Comparison of ENCODE assay signal across 9 cellular contexts in genomic region chr2:26412091-26412673, GRCh38. TPM values are rescaled to one million over a fixed set of nuclear protein-coding genes. Genes with fewer than 3 reads are reported as not detected.
DNase-seq lines count a peak whose midpoint lies in the region; ATAC-seq, FAIRE-seq and TF ChIP-seq lines count a peak whose summit lies in the region.
"Had no signal": no experiment of that assay in that cellular context is flagged by ENCODE, and none has a peak within 500 bp of the region (broad histone marks: within the 10 kb centered on the region; RNA-seq: fewer than 3 reads in every experiment).

No MANE protein-coding gene starts in this region.

- DNase-seq in Daoy (ENCODE audit: low read depth), result peak; percentile 21
- DNase-seq in SIG-M5 treated with dmso at 0.1 percent for 504 hours (lab: John Stamatoyannopoulos, UW; ENCODE audit: unreplicated experiment), result peak; percentile 87
- peak; percentile 45 for DNase-seq in HepG2 (ENCODE audit: low spot score)
- DNase-seq in DMS114 treated with DMSO at 0.1 percent for 48 hours (lab: John Stamatoyannopoulos, UW; ENCODE audit: unreplicated experiment), result no peak
- DNase-seq in amniotic stem cell (lab: John Stamatoyannopoulos, UW), result no peak
- DNase-seq in ovary, result no peak

- H2AFZ ChIP-seq in HepG2 (ENCODE audit: low read length), result peak overlapping the region; percentile 79

- no peaks in the 10 kb centered on the region for H3K27me3 ChIP-seq in HepG2 (ENCODE audit: control insufficient read depth in 1 of 2, insufficient read depth in 2 of 2, low read length in 2 of 2)
- H3K27me3 ChIP-seq in ovary, result no peaks in the 10 kb centered on the region

- no peaks in the 10 kb centered on the region for H3K9me3 ChIP-seq in HepG2 (ENCODE audit: low read length)
- H3K9me3 ChIP-seq in ovary, result no peaks in the 10 kb centered on the region

- peak overlapping the region; percentile 45; the same call in 1 of the 2 replicates for H3K9ac ChIP-seq in HepG2 (ENCODE audit: insufficient read depth, low read depth, low read length)

- H3K4me1 ChIP-seq in HepG2 (ENCODE audit: insufficient read depth, low read length) (peaks cover 21% of the 10 kb centered on the region), ovary (ENCODE audit: insufficient read depth) (no peaks in the 10 kb centered on the region)

- no peak overlapping the region for H3K27ac ChIP-seq in HepG2 (ENCODE audit: extremely low read length, insufficient read depth, low read length)
- H3K27ac ChIP-seq in ovary, result no peak overlapping the region

- H3K36me3 ChIP-seq in HepG2 (replicated peaks in 1 of 2; ENCODE audit: control insufficient read depth in 1 of 2, insufficient read depth in 2 of 2, low read length in 2 of 2) (no peaks in the 10 kb centered on the region), ovary (no peaks in the 10 kb centered on the region)

- H3K79me2 ChIP-seq in HepG2 (ENCODE audit: insufficient read depth, low read length), result no peaks in the 10 kb centered on the region

- in situ Hi-C loops in HepG2 (cut with HindIII; ENCODE audit: extremely low pct_ligation_motif_present, low pct_unique_long_range_greater_than_20kb), result no loop called here

- no TSS peak for BruUV-seq in HepG2 (replicated peaks; lab: Mats Ljungman, UMichigan)

- TF ChIP-seq EP300 in HepG2 (IDR thresholded peaks at IDR 0.05; ENCODE audit: low read depth in 2 of 2, low read length in 2 of 2) (no peak), HepG2 (CRISPR knock-in tag; IDR thresholded peaks at IDR 0.05; ENCODE audit: borderline replicate concordance) (no peak), ovary (IDR thresholded peaks at IDR 0.05) (no peak)

- H3K4me3 ChIP-seq in HepG2 (replicated peaks in 1 of 3; ENCODE audit: insufficient read depth in 1 of 3, low read depth in 2 of 3, low read length in 3 of 3), result peak overlapping the region; percentile 36 to 49 (median 39); a peak in 5 of 6 replicates
- H3K4me3 ChIP-seq in ovary, result no peak overlapping the region

- no peak for TF ChIP-seq RAD21 in HepG2 (CRISPR knock-in tag; IDR thresholded peaks at IDR 0.05)

- ATAC-seq in HG02623 (IDR thresholded peaks at IDR 0.05; ENCODE audit: unreplicated experiment) (peak; percentile 64), HepG2 (peak; percentile 45), GM18505 (IDR thresholded peaks at IDR 0.05; ENCODE audit: unreplicated experiment) (no peak)

- POLR2A ChIA-PET in HepG2 (lab: Yijun Ruan, JAX), result no interaction called here

- CTCF ChIA-PET in HepG2 (lab: Yijun Ruan, JAX; ENCODE audit: low intra/inter-chr PET ratio, low total read pairs), result no interaction called here

- TF ChIP-seq POLR2A in HepG2 (IDR thresholded peaks at IDR 0.05; ENCODE audit: insufficient read depth in 1 of 2, low read depth in 2 of 2, low read length in 2 of 2), result no peak
- no peak for TF ChIP-seq POLR2A in GM18505 (IDR thresholded peaks at IDR 0.05; ENCODE audit: borderline replicate concordance, extremely low read depth, insufficient read depth, insufficient read length)
- TF ChIP-seq POLR2A in ovary (IDR thresholded peaks at IDR 0.05), result no peak

- intact Hi-C loops in HepG2 (cut with micrococcal nuclease; ENCODE audit: unreplicated experiment) (no loop called here), ovary (cut with DNase I) (no loop called here)

- FAIRE-seq in HepG2 (lab: Jason Lieb, UNC), result peak; percentile 44

- TF ChIP-seq CTCF in HepG2 (CRISPR knock-in tag; IDR thresholded peaks at IDR 0.05) (no peak), ovary (IDR thresholded peaks at IDR 0.05) (no peak)

- no peaks in the 10 kb centered on the region for H4K20me1 ChIP-seq in HepG2 (ENCODE audit: insufficient read depth, low read length)

- 32% methylated on average over 10 of the region's 10 CpGs for WGBS in HepG2 (ENCODE audit: low lambda C conversion rate)
- 72 to 89% (median 80%) methylated on average over 10 of the region's 10 CpGs for WGBS in ovary, 3 donors

- H3K4me2 ChIP-seq in HepG2 (ENCODE audit: low read depth, low read length), result peak overlapping the region; percentile 65

TF ChIP-seq in HepG2, 621 proteins besides CTCF, POLR2A, EP300 and RAD21 (continues in another document):
- TF ChIP-seq ATF3 (CRISPR knock-in tag; IDR thresholded peaks at IDR 0.05) (peak; percentile 66), ZBTB33 (CRISPR knock-in tag; IDR thresholded peaks at IDR 0.05) (peak; percentile 40; the same call in 1 of the 2 replicates), FOXO4 (CRISPR knock-in tag; conservative IDR thresholded peaks at IDR 0.05) (0 out of 2 replicates have a peak, but pooled peaks have one; percentile 63), CREB1 (IDR thresholded peaks at IDR 0.05) (peak; percentile 36; the same call in 1 of the 2 replicates), CREB1 (CRISPR knock-in tag; IDR thresholded peaks at IDR 0.05) (no peak), ZNF468 (CRISPR knock-in tag; IDR thresholded peaks at IDR 0.05) (no peak), ATF7 (IDR thresholded peaks at IDR 0.05) (0 out of 2 replicates have a peak, but pooled peaks have one; percentile 39), ATF7 (CRISPR knock-in tag; IDR thresholded peaks at IDR 0.05) (no peak), RNF2 (conservative IDR thresholded peaks at IDR 0.05; ENCODE audit: low read depth) (0 out of 2 replicates have a peak, but pooled peaks have one; percentile 37), ZNF749 (CRISPR knock-in tag; IDR thresholded peaks at IDR 0.05; ENCODE audit: borderline replicate concordance) (no peak), MYNN (CRISPR knock-in tag; IDR thresholded peaks at IDR 0.05; ENCODE audit: low read depth) (no peak), MAFG (CRISPR knock-in tag; IDR thresholded peaks at IDR 0.05) (0 out of 2 replicates have a peak, but pooled peaks have one; percentile 41), RCOR2 (CRISPR knock-in tag; IDR thresholded peaks at IDR 0.05) (0 out of 2 replicates have a peak, but pooled peaks have one; percentile 23), ZNF644 (CRISPR knock-in tag; IDR thresholded peaks at IDR 0.05; ENCODE audit: low read depth) (0 out of 2 replicates have a peak, but pooled peaks have one; percentile 17), SAP130 (CRISPR knock-in tag; IDR thresholded peaks at IDR 0.05; ENCODE audit: low read depth) (0 out of 2 replicates have a peak, but pooled peaks have one; percentile 10), NFE2L2 (IDR thresholded peaks at IDR 0.05; ENCODE audit: low read length) (peak; percentile 72), FOXM1 (CRISPR knock-in tag; IDR thresholded peaks at IDR 0.05) (no peak)

RNA-seq across cellular contexts. Expression of gene DRC1, which starts 10.5 kb away (rescaled TPM):
- not detected in 2 replicates for total RNA-seq in Daoy (2014; rRNA removed; shearing (Covaris generic))
- 0.07 and 0.08 TPM in 2 replicates for total RNA-seq in HepG2 (2016; rRNA removed; fragmentation: Illumina TruSeq; extraction: Trizol)
- total RNA-seq in HepG2 (2016; cell fraction: cytosol; rRNA removed; fragmentation: Illumina TruSeq; extraction: Trizol; ENCODE audit: low read depth), result 0.18 and 0.30 TPM in 2 replicates
- total RNA-seq in HepG2 (2016; cell fraction: insoluble cytoplasmic fraction; rRNA removed; fragmentation: Illumina TruSeq; extraction: Trizol), result not detected in 2 replicates
- total RNA-seq in HepG2 (2016; cell fraction: membrane; rRNA removed; fragmentation: Illumina TruSeq; extraction: Trizol), result 0.07 and 0.09 TPM in 2 replicates
- not detected in 2 replicates for total RNA-seq in HepG2 (2016; cell fraction: nucleus; rRNA removed; fragmentation: Illumina TruSeq; extraction: Trizol)
- not detected in 2 replicates for polyA plus RNA-seq in HepG2 (2011; rRNA removed)
- not detected in 2 replicates for polyA plus RNA-seq in HepG2 (2011; cell fraction: cytosol; rRNA removed)
- polyA plus RNA-seq in HepG2 (2011; cell fraction: nucleus; rRNA removed), result not detected in 2 replicates
- not detected in 2 replicates for polyA plus RNA-seq in HepG2 (2012)
- 0.11 and 0.16 TPM in 2 replicates for polyA plus RNA-seq in HepG2 (2016; cell fraction: cytosol; fragmentation: Illumina TruSeq; extraction: Trizol; ENCODE audit: low read depth)
- not detected in 2 replicates for polyA plus RNA-seq in HepG2 (2016; cell fraction: insoluble cytoplasmic fraction; fragmentation: Illumina TruSeq; extraction: Trizol; ENCODE audit: low read depth)
- 0.08 TPM in 1 of 2 replicates, not detected in the other for polyA plus RNA-seq in HepG2 (2016; cell fraction: membrane; fragmentation: Illumina TruSeq; extraction: Trizol; ENCODE audit: low read depth)
- not detected in 2 replicates for polyA plus RNA-seq in HepG2 (2016; cell fraction: nucleus; fragmentation: Illumina TruSeq; extraction: Trizol; ENCODE audit: insufficient read depth, low read depth)
- polyA minus RNA-seq in HepG2 (2011; rRNA and poly(A)+ RNA removed; ENCODE audit: low replicate concordance), result 0.22 TPM in 1 of 2 replicates, not detected in the other
- polyA minus RNA-seq in HepG2 (2011; cell fraction: cytosol; rRNA and poly(A)+ RNA removed), result not detected in 2 replicates
- not detected in 2 replicates for polyA minus RNA-seq in HepG2 (2011; cell fraction: nucleus; rRNA and poly(A)+ RNA removed)
- total RNA-seq in ovary, result 10 to 100 TPM in 1 of 7 donors, 1 to 10 TPM in 2, under 1 TPM in 2, not detected in 2; 0.52 to 11.8 (median 1.8) TPM
- polyA plus RNA-seq in ovary, result under 1 TPM in 1 of 2 donors, not detected in 1; 0.05 TPM
- total RNA-seq: MCF 10A had no signal

Comparison
In these comparisons a context has a peak if more than half of its experiments do, and no peak if none do; other contexts are left out.
1. DNase-seq: peak in Daoy (single experiment), SIG-M5 treated with dmso at 0.1 percent for 504 hours (single experiment) and HepG2 (single experiment); none in DMS114 treated with DMSO at 0.1 percent for 48 hours (single experiment), amniotic stem cell (single experiment) and ovary (0 of 5).